ENCODE assay signal across 1 cellular context in the genomic region with DNA sequence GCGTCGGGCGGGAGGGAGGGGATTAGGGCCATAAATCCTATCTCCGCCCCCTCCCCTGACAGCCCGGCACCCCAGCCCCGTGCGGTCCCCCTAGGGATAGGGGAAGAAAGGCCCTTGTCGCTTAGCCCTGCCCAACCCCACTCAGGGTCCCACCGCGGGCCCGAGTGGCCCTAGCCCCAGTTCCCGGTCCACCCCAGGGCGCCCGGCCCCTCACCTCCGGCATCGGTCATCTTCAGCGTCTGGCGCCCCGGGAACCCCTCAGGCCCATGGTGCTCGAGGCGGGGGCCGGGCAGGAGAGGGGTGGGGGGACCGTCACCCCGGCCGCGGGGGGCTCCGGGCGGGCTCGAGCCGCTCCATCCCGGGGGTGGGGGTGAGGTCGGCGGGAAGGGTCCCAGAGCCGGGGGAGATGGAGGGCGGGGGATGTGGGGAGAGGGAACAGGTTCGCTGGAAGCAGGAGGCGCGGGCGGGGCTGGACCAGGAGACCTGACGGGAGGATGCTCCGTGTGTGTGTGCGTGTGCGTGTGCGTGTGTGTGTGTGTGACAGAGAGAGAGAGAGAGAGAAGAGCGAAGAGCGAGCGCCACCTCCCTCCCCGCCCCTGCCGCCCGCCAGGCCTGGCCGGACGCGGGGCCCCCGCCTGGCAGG.
TF ChIP-seq lines count a peak whose summit lies in the region.

No MANE protein-coding gene starts in this region.

TF ChIP-seq in WTC11, 78 proteins besides CTCF, POLR2A, EP300 and RAD21:
- TF ChIP-seq GRHL2 (CRISPR knock-in tag; IDR thresholded peaks at IDR 0.05; ENCODE audit: insufficient replicate concordance, severe bottlenecking): no peak
- TF ChIP-seq, protein P1, sequence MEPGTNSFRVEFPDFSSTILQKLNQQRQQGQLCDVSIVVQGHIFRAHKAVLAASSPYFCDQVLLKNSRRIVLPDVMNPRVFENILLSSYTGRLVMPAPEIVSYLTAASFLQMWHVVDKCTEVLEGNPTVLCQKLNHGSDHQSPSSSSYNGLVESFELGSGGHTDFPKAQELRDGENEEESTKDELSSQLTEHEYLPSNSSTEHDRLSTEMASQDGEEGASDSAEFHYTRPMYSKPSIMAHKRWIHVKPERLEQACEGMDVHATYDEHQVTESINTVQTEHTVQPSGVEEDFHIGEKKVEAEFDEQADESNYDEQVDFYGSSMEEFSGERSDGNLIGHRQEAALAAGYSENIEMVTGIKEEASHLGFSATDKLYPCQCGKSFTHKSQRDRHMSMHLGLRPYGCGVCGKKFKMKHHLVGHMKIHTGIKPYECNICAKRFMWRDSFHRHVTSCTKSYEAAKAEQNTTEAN (CRISPR knock-in tag; IDR thresholded peaks at IDR 0.05): 0 out of 2 replicates have a peak, but pooled peaks have one; percentile 16
